11 cellular contexts compared by ENCODE assay signal in the genomic region with DNA sequence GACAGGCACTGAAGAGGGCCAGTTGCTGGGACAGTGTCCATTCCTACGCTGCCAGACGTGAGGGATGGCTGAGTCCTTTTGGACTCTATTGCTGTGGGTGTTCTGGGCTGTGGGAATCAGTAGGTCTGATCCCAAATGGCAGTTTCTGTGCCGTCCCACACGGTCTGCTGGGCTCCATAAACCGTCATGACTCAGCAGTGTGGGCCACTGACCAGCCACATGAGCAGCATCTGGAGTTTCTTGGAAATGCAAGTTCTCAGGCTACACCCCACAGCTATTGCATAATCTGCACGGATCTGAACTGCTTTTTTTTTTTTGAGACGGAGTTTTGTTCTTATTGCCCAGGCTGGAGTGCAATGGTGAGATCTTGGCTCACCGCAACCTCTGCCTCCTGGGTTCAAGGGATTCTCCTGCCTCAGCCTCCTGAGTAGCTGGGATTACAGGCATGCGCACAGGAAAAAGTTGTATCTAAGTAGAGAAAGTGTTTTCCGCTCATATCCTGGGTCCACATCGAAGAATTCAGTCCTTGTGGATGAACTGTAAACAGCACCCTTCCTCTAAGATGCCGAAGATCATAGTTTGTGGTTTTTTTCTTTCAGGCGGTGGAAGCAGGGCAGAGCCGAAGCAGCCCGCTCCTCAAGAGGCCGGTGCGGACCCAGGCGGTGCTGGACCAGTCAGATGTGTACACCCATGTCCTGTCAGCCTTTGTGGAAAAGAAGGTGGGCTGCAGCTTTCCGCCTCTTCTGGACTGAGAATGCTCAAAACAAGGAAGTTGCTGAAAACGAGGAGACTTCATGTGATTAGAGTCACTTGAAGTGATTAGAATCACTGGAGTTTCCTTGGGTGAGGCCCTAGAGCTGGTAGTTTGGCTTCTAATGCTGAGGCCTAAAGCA. TPM values are rescaled to one million over a fixed set of nuclear protein-coding genes. Genes with fewer than 3 reads are reported as not detected.
DNase-seq lines count a peak whose midpoint lies in the region; ATAC-seq, FAIRE-seq and TF ChIP-seq lines count a peak whose summit lies in the region.
"Had no signal": no experiment of that assay in that cellular context is flagged by ENCODE, and none has a peak within 500 bp of the region (broad histone marks: within the 10 kb centered on the region; RNA-seq: fewer than 3 reads in every experiment).

No MANE protein-coding gene starts in this region.

- no peaks in the 10 kb centered on the region for H3K9me3 Mint-ChIP-seq in dendritic cell treated with granulocyte-macrophage colony-stimulating factor and Interleukin-4, amounts not matched to agents 40 ng/mL and 50 ng/mL, for 4 days
- H3K9me3 Mint-ChIP-seq in mesothelial cell of epicardium, result no peaks in the 10 kb centered on the region

- no peaks in the 10 kb centered on the region for H3K9me3 ChIP-seq in small intestine (ENCODE audit: control insufficient read depth, low read depth)
- H3K9me3 ChIP-seq: tibial nerve had no signal

- H3K36me3 Mint-ChIP-seq in dendritic cell treated with granulocyte-macrophage colony-stimulating factor and Interleukin-4, amounts not matched to agents 40 ng/mL and 50 ng/mL, for 4 days (ENCODE audit: low read depth), result peaks cover 100% of the 10 kb centered on the region
- peaks cover 55% of the 10 kb centered on the region for H3K36me3 Mint-ChIP-seq in mesothelial cell of epicardium

- peak; percentile 84 for DNase-seq in AG10803 (ENCODE audit: low read depth)
- peak; percentile 62 for DNase-seq in M059J (ENCODE audit: low read depth)
- DNase-seq in mesothelial cell of epicardium (ENCODE audit: low spot score in 2 of 2, unreplicated experiment in 2 of 2), result no peak
- DNase-seq in NCI-H748 treated with DMSO at 0.1 percent for 48 hours (lab: John Stamatoyannopoulos, UW), result no peak
- DNase-seq in small intestine, result no peak
- DNase-seq in stimulated activated CD4-positive, alpha-beta T cell treated with anti-CD3 and anti-CD28 coated beads, Interleukin-1b, Interleukin-23, amount 100 ng/mL, for 48 hours, result no peak
- DNase-seq: activated CD4-positive, CD25-positive, alpha-beta regulatory T cell; NCI-H1436 had no signal

- FAIRE-seq in small intestine (lab: Jason Lieb, UNC), result no peak

- WGBS in small intestine, 3 donors, result 84 to 88% (median 85%) methylated on average over 20 of the region's 20 CpGs

- H3K27ac Mint-ChIP-seq in dendritic cell treated with granulocyte-macrophage colony-stimulating factor and Interleukin-4, amounts not matched to agents 40 ng/mL and 50 ng/mL, for 4 days, result peak overlapping the region; percentile 90
- H3K27ac Mint-ChIP-seq in mesothelial cell of epicardium, result peak overlapping the region; percentile 11

- H3K27me3 Mint-ChIP-seq in dendritic cell treated with granulocyte-macrophage colony-stimulating factor and Interleukin-4, amounts not matched to agents 40 ng/mL and 50 ng/mL, for 4 days, result peaks cover 6% of the 10 kb centered on the region
- H3K27me3 Mint-ChIP-seq in mesothelial cell of epicardium (ENCODE audit: low read depth), result no peaks in the 10 kb centered on the region

- intact Hi-C loops in dendritic cell treated with granulocyte-macrophage colony-stimulating factor and Interleukin-4, amounts not matched to agents 40 ng/mL and 50 ng/mL, for 4 days (cut with micrococcal nuclease), result loop anchor here (1.0 kb wide), 1 partner anchor 11 kb away; no protein-coding TSS in a partner anchor

- TF ChIP-seq CTCF in AG10803 (conservative IDR thresholded peaks at IDR 0.05; ENCODE audit: low read length) (no peak), mesothelial cell of epicardium (IDR thresholded peaks at IDR 0.05; ENCODE audit: unreplicated experiment) (no peak)

- no peak overlapping the region for H3K4me3 Mint-ChIP-seq in dendritic cell treated with granulocyte-macrophage colony-stimulating factor and Interleukin-4, amounts not matched to agents 40 ng/mL and 50 ng/mL, for 4 days
- no peak overlapping the region for H3K4me3 Mint-ChIP-seq in mesothelial cell of epicardium

- no peaks in the 10 kb centered on the region for H3K27me3 ChIP-seq in small intestine (ENCODE audit: control insufficient read depth in 2 of 2, insufficient read depth in 2 of 2, low read length in 2 of 2)
- H3K27me3 ChIP-seq: tibial nerve had no signal

- no peak overlapping the region for H3K4me3 ChIP-seq in AG10803 (ENCODE audit: low read length)
- H3K4me3 ChIP-seq in small intestine (ENCODE audit: low read depth in 1 of 2, low read length in 2 of 2), result no peak overlapping the region
- H3K4me3 ChIP-seq: tibial nerve had no signal

- H3K36me3 ChIP-seq in small intestine (ENCODE audit: control insufficient read depth in 2 of 2, insufficient read depth in 2 of 2, low read length in 2 of 2), result peaks cover 39 to 43% of the 10 kb centered on the region in 2 donors

- H3K27ac ChIP-seq in small intestine (ENCODE audit: low read depth in 1 of 2, low read length in 1 of 2), result no peak overlapping the region

- H3K4me1 Mint-ChIP-seq in dendritic cell treated with granulocyte-macrophage colony-stimulating factor and Interleukin-4, amounts not matched to agents 40 ng/mL and 50 ng/mL, for 4 days (ENCODE audit: low read depth), result peaks cover 55% of the 10 kb centered on the region
- peaks cover 13% of the 10 kb centered on the region for H3K4me1 Mint-ChIP-seq in mesothelial cell of epicardium

- ATAC-seq in HG03196 (IDR thresholded peaks at IDR 0.05; ENCODE audit: unreplicated experiment), result no peak

- no peaks in the 10 kb centered on the region for H3K4me1 ChIP-seq in small intestine (ENCODE audit: control insufficient read depth in 2 of 2, insufficient read depth in 1 of 2, low read depth in 1 of 2, low read length in 1 of 2)
- H3K4me1 ChIP-seq: tibial nerve had no signal

RNA-seq across cellular contexts. Expression of gene RMC1, which starts 25.5 kb away (rescaled TPM):
- 39.1 and 44.7 TPM in 2 replicates for total RNA-seq in M059J (2014; rRNA removed; shearing (Covaris generic))
- 18.8 to 20.0 TPM (median 19.4 TPM) in 3 replicates for total RNA-seq in mesothelial cell of epicardium
- 10 to 100 TPM; 24.6 to 96.4 (median 63.5) TPM for polyA plus RNA-seq in small intestine

RNA-seq across cellular contexts. Expression of gene NPC1, which starts 57.5 kb away (rescaled TPM):
- 48.7 and 77.6 TPM in 2 replicates for total RNA-seq in M059J (2014; rRNA removed; shearing (Covaris generic))
- 35.5 to 39.9 TPM (median 35.8 TPM) in 3 replicates for total RNA-seq in mesothelial cell of epicardium
- 10 to 100 TPM in 2 of 3 donors, 1 to 10 TPM in 1; 8.7 to 24.9 (median 17.0) TPM for polyA plus RNA-seq in small intestine

Comparison
In these comparisons a context has a peak if more than half of its experiments do, and no peak if none do; other contexts are left out.
1. DNase-seq: peak in AG10803 (single experiment) and M059J (single experiment); none in mesothelial cell of epicardium (0 of 2), NCI-H748 treated with DMSO at 0.1 percent for 48 hours (single experiment), small intestine (single experiment) and stimulated activated CD4-positive, alpha-beta T cell treated with anti-CD3 and anti-CD28 coated beads, Interleukin-1b, Interleukin-23, amount 100 ng/mL, for 48 hours (single experiment).